In the genomic region with DNA sequence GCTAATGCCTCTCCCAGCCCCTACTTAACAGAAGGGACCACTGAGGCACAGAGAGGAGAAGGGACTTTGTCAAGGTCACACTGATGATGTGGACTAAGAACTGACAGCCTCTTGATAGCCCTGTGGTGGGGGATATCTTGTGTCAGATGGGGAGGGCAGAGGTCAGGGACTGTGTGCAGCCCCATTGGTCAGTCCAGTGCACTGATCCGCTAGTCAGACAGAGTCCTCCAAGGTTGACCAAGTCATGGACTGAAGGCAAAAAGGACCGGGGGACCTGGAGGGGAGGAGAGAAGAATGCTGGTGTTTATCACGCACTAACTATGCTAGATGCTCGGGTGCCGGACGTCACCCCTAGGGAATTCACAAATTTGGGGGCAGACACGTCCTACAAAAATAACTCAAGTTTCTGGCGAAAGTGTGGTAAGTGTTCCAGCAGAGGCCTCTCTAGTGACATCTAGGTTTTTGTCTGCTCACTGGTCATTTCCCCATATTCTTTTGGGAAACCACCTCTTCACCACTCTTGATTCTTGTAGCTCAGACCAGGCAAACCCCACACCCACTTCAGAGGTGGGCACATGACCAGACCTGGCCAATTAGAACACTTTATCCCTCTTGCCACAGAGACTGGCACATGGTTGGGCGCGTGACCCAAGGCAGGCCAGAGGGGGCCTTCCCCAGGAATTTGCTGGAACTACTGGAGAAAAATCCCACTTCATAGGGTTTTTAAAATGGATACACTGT, we compare ENCODE assay signal across 9 cellular contexts. TPM values are rescaled to one million over a fixed set of nuclear protein-coding genes. Genes with fewer than 3 reads are reported as not detected.
A peak's percentile ranks its signal among the peaks of the same experiment; 100 is the strongest.
DNase-seq lines count a peak whose midpoint lies in the region; ATAC-seq and TF ChIP-seq lines count a peak whose summit lies in the region.
"Had no signal": no experiment of that assay in that cellular context is flagged by ENCODE, and none has a peak within 500 bp of the region (broad histone marks: within the 10 kb centered on the region; RNA-seq: fewer than 3 reads in every experiment).

No MANE protein-coding gene starts in this region.

- H3K9me3 ChIP-seq in OCI-LY1 (ENCODE audit: low read length) = no peaks in the 10 kb centered on the region

- H3K36me3 Mint-ChIP-seq in stimulated activated memory B cell treated with anti-CD40 and anti-IgM and Interleukin-4, amounts not matched to agents 10 μg/mL and 1 μg/mL and 100 μg/mL, for 72 hours = no peaks in the 10 kb centered on the region
- no peaks in the 10 kb centered on the region for H3K36me3 Mint-ChIP-seq in activated CD4-positive, alpha-beta memory T cell treated with anti-CD3 and anti-CD28 coated beads, Interleukin-2, amount 10 ng/mL, durations not matched to agents 7 days and 5 days (ENCODE audit: low read depth)
- H3K36me3 Mint-ChIP-seq: activated naive CD4-positive, alpha-beta T cell treated with anti-CD3 and anti-CD28 coated beads, Interleukin-2, amount 50 U/mL, for 72 hours had no signal

- H3K27ac Mint-ChIP-seq in stimulated activated memory B cell treated with anti-CD40 and anti-IgM and Interleukin-4, amounts not matched to agents 10 μg/mL and 1 μg/mL and 100 μg/mL, for 72 hours = no peak overlapping the region
- H3K27ac Mint-ChIP-seq in activated CD4-positive, alpha-beta memory T cell treated with anti-CD3 and anti-CD28 coated beads, Interleukin-2, amount 10 ng/mL, durations not matched to agents 7 days and 5 days = no peak overlapping the region
- H3K27ac Mint-ChIP-seq: activated naive CD4-positive, alpha-beta T cell treated with anti-CD3 and anti-CD28 coated beads, Interleukin-2, amount 50 U/mL, for 72 hours had no signal

- no peaks in the 10 kb centered on the region for H3K36me3 ChIP-seq in OCI-LY1 (ENCODE audit: insufficient read depth, low read length)

- peaks cover 9% of the 10 kb centered on the region for H3K4me1 Mint-ChIP-seq in stimulated activated memory B cell treated with anti-CD40 and anti-IgM and Interleukin-4, amounts not matched to agents 10 μg/mL and 1 μg/mL and 100 μg/mL, for 72 hours
- no peaks in the 10 kb centered on the region for H3K4me1 Mint-ChIP-seq in activated CD4-positive, alpha-beta memory T cell treated with anti-CD3 and anti-CD28 coated beads, Interleukin-2, amount 10 ng/mL, durations not matched to agents 7 days and 5 days

- H3K4me3 Mint-ChIP-seq in stimulated activated memory B cell treated with anti-CD40 and anti-IgM and Interleukin-4, amounts not matched to agents 10 μg/mL and 1 μg/mL and 100 μg/mL, for 72 hours = no peak overlapping the region
- H3K4me3 Mint-ChIP-seq in activated CD4-positive, alpha-beta memory T cell treated with anti-CD3 and anti-CD28 coated beads, Interleukin-2, amount 10 ng/mL, durations not matched to agents 7 days and 5 days = no peak overlapping the region

- no peak for TF ChIP-seq CTCF in OCI-LY1 (IDR thresholded peaks at IDR 0.05; ENCODE audit: low read length)

- peak overlapping the region; percentile 6; the same call in 1 of the 2 replicates for H3K4me2 ChIP-seq in OCI-LY1 (ENCODE audit: low read length)

- H2AFZ ChIP-seq in OCI-LY1 (ENCODE audit: low read length) = no peak overlapping the region; the same call in 1 of the 2 replicates

- H3K27me3 ChIP-seq in OCI-LY1 (ENCODE audit: insufficient read depth, low read length) = no peaks in the 10 kb centered on the region

- ATAC-seq in HG02763 (IDR thresholded peaks at IDR 0.05; ENCODE audit: unreplicated experiment) (peak; percentile 73), HG03354 (IDR thresholded peaks at IDR 0.05; ENCODE audit: poor library complexity, severe bottlenecking, unreplicated experiment) (no peak)
- ATAC-seq in stimulated activated memory B cell treated with anti-CD40 and anti-IgM and Interleukin-4, amounts not matched to agents 10 μg/mL and 1 μg/mL and 100 μg/mL, for 72 hours = peak; percentile 86

- peak overlapping the region; percentile 13 for H3K27ac ChIP-seq in OCI-LY1 (ENCODE audit: low read depth, low read length, poor library complexity, severe bottlenecking)

- no peaks in the 10 kb centered on the region for H3F3A ChIP-seq in OCI-LY1 (ENCODE audit: insufficient read depth, low read length)

- H3K4me3 ChIP-seq in OCI-LY1 (ENCODE audit: low read depth, low read length, poor library complexity, severe bottlenecking) = no peak overlapping the region

- peaks cover 19% of the 10 kb centered on the region for H3K4me1 ChIP-seq in OCI-LY1 (ENCODE audit: insufficient read depth, low read length, severe bottlenecking)

- H3K27me3 Mint-ChIP-seq in stimulated activated memory B cell treated with anti-CD40 and anti-IgM and Interleukin-4, amounts not matched to agents 10 μg/mL and 1 μg/mL and 100 μg/mL, for 72 hours = peaks cover 40% of the 10 kb centered on the region
- peaks cover 20% of the 10 kb centered on the region for H3K27me3 Mint-ChIP-seq in activated CD4-positive, alpha-beta memory T cell treated with anti-CD3 and anti-CD28 coated beads, Interleukin-2, amount 10 ng/mL, durations not matched to agents 7 days and 5 days

- no peaks in the 10 kb centered on the region for H3K9me2 ChIP-seq in OCI-LY1 (ENCODE audit: low read depth, low read length)

- POLR2A ChIA-PET in activated CD4-positive, alpha-beta memory T cell treated with anti-CD3 and anti-CD28 coated beads, Interleukin-2, amount 10 ng/mL, durations not matched to agents 7 days and 5 days (lab: Charles Lee) = no interaction called here

- CTCF ChIA-PET in activated CD4-positive, alpha-beta memory T cell treated with anti-CD3 and anti-CD28 coated beads, Interleukin-2, amount 10 ng/mL, durations not matched to agents 7 days and 5 days (lab: Charles Lee) = interaction anchor here (1.0 kb wide), 1 partner anchor 11 kb away, joined by 3 read pairs; no protein-coding TSS in a partner anchor

- DNase-seq in activated effector memory CD4-positive, alpha-beta T cell treated with anti-CD3 and anti-CD28 coated beads, Interleukin-2, amount 50 U/mL, for 16 hours = peak; percentile 50
- no peak for DNase-seq in activated effector memory CD4-positive, alpha-beta T cell treated with Interleukin-2 at 50 U/mL for 16 hours
- DNase-seq in activated CD4-positive, alpha-beta memory T cell treated with anti-CD3 and anti-CD28 coated beads, Interleukin-2, amount 10 ng/mL, durations not matched to agents 7 days and 5 days = no peak
- no peak for DNase-seq in NCI-H2081 (lab: John Stamatoyannopoulos, UW)

- no peak overlapping the region for H3K9ac ChIP-seq in OCI-LY1 (ENCODE audit: low read length)

- H3K9me3 Mint-ChIP-seq in stimulated activated memory B cell treated with anti-CD40 and anti-IgM and Interleukin-4, amounts not matched to agents 10 μg/mL and 1 μg/mL and 100 μg/mL, for 72 hours = no peaks in the 10 kb centered on the region
- no peaks in the 10 kb centered on the region for H3K9me3 Mint-ChIP-seq in activated CD4-positive, alpha-beta memory T cell treated with anti-CD3 and anti-CD28 coated beads, Interleukin-2, amount 10 ng/mL, durations not matched to agents 7 days and 5 days
- H3K9me3 Mint-ChIP-seq: activated naive CD4-positive, alpha-beta T cell treated with anti-CD3 and anti-CD28 coated beads, Interleukin-2, amount 50 U/mL, for 72 hours had no signal

- no peaks in the 10 kb centered on the region for H4K20me1 ChIP-seq in OCI-LY1 (ENCODE audit: insufficient read depth, low read length)

- no peaks in the 10 kb centered on the region for H3K79me2 ChIP-seq in OCI-LY1 (ENCODE audit: insufficient read depth, low read length)

RNA-seq across cellular contexts. Expression of a gene that starts 21.0 kb away (rescaled TPM):
- not detected for total RNA-seq in activated CD4-positive, alpha-beta memory T cell treated with anti-CD3 and anti-CD28 coated beads, Interleukin-2, amount 10 ng/mL, durations not matched to agents 7 days and 5 days

RNA-seq across cellular contexts. Expression of a gene that starts 45.5 kb away (rescaled TPM):
- 100 to 1,000 TPM; 101 to 111 TPM for total RNA-seq in activated CD4-positive, alpha-beta memory T cell treated with anti-CD3 and anti-CD28 coated beads, Interleukin-2, amount 10 ng/mL, durations not matched to agents 7 days and 5 days
